In genomic region chr12:75641031-75641780, GRCh38 we compare ENCODE assay signal across 8 cellular contexts.
A peak's percentile ranks its signal among the peaks of the same experiment; 100 is the strongest.
DNase-seq lines count a peak whose midpoint lies in the region; ATAC-seq and TF ChIP-seq lines count a peak whose summit lies in the region.

No MANE protein-coding gene starts in this region.

- H3K9me3 ChIP-seq in AG04450 (ENCODE audit: control insufficient read depth, insufficient read depth, low read length) (no peaks in the 10 kb centered on the region), SJCRH30 (replicated peaks) (no peaks in the 10 kb centered on the region), uterus (no peaks in the 10 kb centered on the region)

- CTCF ChIA-PET in AG04450 (lab: Charles Lee): interaction anchor here (0.6 to 1.2 kb wide), 5 partner anchors 10 to 395 kb away, joined by 3 to 5 read pairs (median 4); no protein-coding TSS in a partner anchor

- peak overlapping the region; percentile 67 for H3K27ac ChIP-seq in AG04450 (ENCODE audit: low read depth, low read length)
- no peak overlapping the region for H3K27ac ChIP-seq in SJCRH30
- H3K27ac ChIP-seq in uterus: no peak overlapping the region

- intact Hi-C loops in uterus (cut with DNase I; ENCODE audit: low total_unique reads): no loop called here

- TF ChIP-seq POLR2A in uterus (IDR thresholded peaks at IDR 0.05): no peak

- H3K4me3 ChIP-seq in AG04450 (ENCODE audit: low read depth, low read length) (no peak overlapping the region), SJCRH30 (no peak overlapping the region), cardiac fibroblast (replicated peaks in 1 of 2; ENCODE audit: low read depth in 2 of 2, low read length in 2 of 2) (no peak overlapping the region), uterus (no peak overlapping the region)

- no peaks in the 10 kb centered on the region for H3K27me3 ChIP-seq in AG04450 (ENCODE audit: control insufficient read depth, insufficient read depth, low read length)
- no peaks in the 10 kb centered on the region for H3K27me3 ChIP-seq in SJCRH30
- H3K27me3 ChIP-seq in uterus: no peaks in the 10 kb centered on the region

- H3K4me1 ChIP-seq in SJCRH30 (peaks cover 14% of the 10 kb centered on the region), uterus (no peaks in the 10 kb centered on the region)

- peak; percentile 68 for DNase-seq in AG04450 (ENCODE audit: low read depth, low spot score)
- DNase-seq in SJCRH30: peak; percentile 8 to 32
- DNase-seq in cardiac fibroblast (ENCODE audit: low read depth in 2 of 2): peak; percentile 83 to 94
- DNase-seq in stimulated activated CD4-positive, alpha-beta T cell treated with anti-CD3 and anti-CD28 coated beads, Interleukin-12 subunit alpha, Interleukin-12 subunit beta, amount 100 ng/mL, for 48 hours (ENCODE audit: low read depth in 2 of 3, low spot score in 1 of 3): peak; percentile 22 to 43 (median 29)
- DNase-seq in uterus: no peak
- DNase-seq in NCI-H1694 (lab: John Stamatoyannopoulos, UW): no peak

- peak; percentile 100 for ATAC-seq in GM19035 (IDR thresholded peaks at IDR 0.05; ENCODE audit: unreplicated experiment)
- ATAC-seq in HG03108 (IDR thresholded peaks at IDR 0.05; ENCODE audit: unreplicated experiment): peak; percentile 99

- no peaks in the 10 kb centered on the region for H3K36me3 ChIP-seq in SJCRH30
- H3K36me3 ChIP-seq in uterus: no peaks in the 10 kb centered on the region

- POLR2A ChIA-PET in AG04450 (lab: Yijun Ruan, JAX): interaction anchor here (0.6 kb wide), 1 partner anchor 395 kb away, joined by 5 read pairs; no protein-coding TSS in a partner anchor

- no peak for TF ChIP-seq CTCF in AG04450 (IDR thresholded peaks at IDR 0.05; ENCODE audit: low read depth, low read length)
- no peak for TF ChIP-seq CTCF in cardiac fibroblast (IDR thresholded peaks at IDR 0.05; ENCODE audit: low read depth, low read length)
- TF ChIP-seq CTCF in uterus (IDR thresholded peaks at IDR 0.05): no peak

Comparison
In these comparisons a context has a peak if more than half of its experiments do, and no peak if none do; other contexts are left out.
1. DNase-seq: peak in AG04450 (single experiment), SJCRH30 (2 of 2), cardiac fibroblast (2 of 2) and stimulated activated CD4-positive, alpha-beta T cell treated with anti-CD3 and anti-CD28 coated beads, Interleukin-12 subunit alpha, Interleukin-12 subunit beta, amount 100 ng/mL, for 48 hours (3 of 3); none in uterus (0 of 2) and NCI-H1694 (single experiment).